Comparison of ENCODE assay signal across 1 cellular context in genomic region chr21:44817506-44817880, GRCh38.
A peak's percentile ranks its signal among the peaks of the same experiment; 100 is the strongest.
TF ChIP-seq lines count a peak whose summit lies in the region.

No MANE protein-coding gene starts in this region.

TF ChIP-seq in K562, 482 proteins besides CTCF, POLR2A, EP300 and RAD21 (continued from another document and continues in another):
- TF ChIP-seq, protein P1, sequence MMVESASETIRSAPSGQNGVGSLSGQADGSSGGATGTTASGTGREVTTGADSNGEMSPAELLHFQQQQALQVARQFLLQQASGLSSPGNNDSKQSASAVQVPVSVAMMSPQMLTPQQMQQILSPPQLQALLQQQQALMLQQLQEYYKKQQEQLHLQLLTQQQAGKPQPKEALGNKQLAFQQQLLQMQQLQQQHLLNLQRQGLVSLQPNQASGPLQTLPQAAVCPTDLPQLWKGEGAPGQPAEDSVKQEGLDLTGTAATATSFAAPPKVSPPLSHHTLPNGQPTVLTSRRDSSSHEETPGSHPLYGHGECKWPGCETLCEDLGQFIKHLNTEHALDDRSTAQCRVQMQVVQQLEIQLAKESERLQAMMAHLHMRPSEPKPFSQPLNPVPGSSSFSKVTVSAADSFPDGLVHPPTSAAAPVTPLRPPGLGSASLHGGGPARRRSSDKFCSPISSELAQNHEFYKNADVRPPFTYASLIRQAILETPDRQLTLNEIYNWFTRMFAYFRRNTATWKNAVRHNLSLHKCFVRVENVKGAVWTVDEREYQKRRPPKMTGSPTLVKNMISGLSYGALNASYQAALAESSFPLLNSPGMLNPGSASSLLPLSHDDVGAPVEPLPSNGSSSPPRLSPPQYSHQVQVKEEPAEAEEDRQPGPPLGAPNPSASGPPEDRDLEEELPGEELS (CRISPR knock-in tag; IDR thresholded peaks at IDR 0.05; ENCODE audit: borderline replicate concordance): no peak
- TF ChIP-seq MTA2 (IDR thresholded peaks at IDR 0.05; ENCODE audit: low read depth) (no peak), ZNF239 (CRISPR knock-in tag; IDR thresholded peaks at IDR 0.05) (no peak), SREBF1 (IDR thresholded peaks at IDR 0.05; ENCODE audit: borderline replicate concordance, low read depth, low read length) (no peak), RUNX1 (IDR thresholded peaks at IDR 0.05; ENCODE audit: low read depth) (no peak), MNT (conservative IDR thresholded peaks at IDR 0.05) (peak in 1 of 2 experiments; percentile 72; a peak in 2 of 4 replicates), TFAP4 (CRISPR knock-in tag; IDR thresholded peaks at IDR 0.05; ENCODE audit: borderline replicate concordance) (peak; percentile 96), PCBP1 (IDR thresholded peaks at IDR 0.05; ENCODE audit: low read depth, low read length, poor library complexity, severe bottlenecking) (peak; percentile 38), ZNF764 (CRISPR knock-in tag; IDR thresholded peaks at IDR 0.05; ENCODE audit: low read depth) (no peak), PHB (CRISPR knock-in tag; IDR thresholded peaks at IDR 0.05) (no peak), BCL6 (CRISPR knock-in tag; IDR thresholded peaks at IDR 0.05) (no peak), NFXL1 (CRISPR knock-in tag; IDR thresholded peaks at IDR 0.05) (no peak), SP2 (IDR thresholded peaks at IDR 0.05; ENCODE audit: extremely low read depth, low read depth, low read length, poor library complexity, severe bottlenecking) (no peak), IRF2 (CRISPR knock-in tag; IDR thresholded peaks at IDR 0.05) (no peak), RB1 (IDR thresholded peaks at IDR 0.05; ENCODE audit: low read depth) (peak; percentile 38), WHSC1 (IDR thresholded peaks at IDR 0.05; ENCODE audit: low read length) (no peak), ZNF57 (CRISPR knock-in tag; IDR thresholded peaks at IDR 0.05) (no peak), ETV5 (CRISPR knock-in tag; IDR thresholded peaks at IDR 0.05; ENCODE audit: low read depth) (no peak), ZNF77 (CRISPR knock-in tag; IDR thresholded peaks at IDR 0.05) (no peak), HNRNPLL (IDR thresholded peaks at IDR 0.05; ENCODE audit: low read depth, low read length, poor library complexity, severe bottlenecking) (peak; percentile 7), JUN (IDR thresholded peaks at IDR 0.05; ENCODE audit: borderline replicate concordance, low read depth, low read length) (0 out of 2 replicates have a peak, but pooled peaks have one; percentile 8), JUN (CRISPR knock-in tag; IDR thresholded peaks at IDR 0.05; ENCODE audit: borderline replicate concordance) (no peak), ZNF586 (CRISPR knock-in tag; conservative IDR thresholded peaks at IDR 0.05) (no peak), TSC22D4 (tag; IDR thresholded peaks at IDR 0.05) (no peak), RFX1 (IDR thresholded peaks at IDR 0.05) (no peak), ZKSCAN1 (IDR thresholded peaks at IDR 0.05; ENCODE audit: low read depth, low read length) (no peak), BHLHE40 (IDR thresholded peaks at IDR 0.05; ENCODE audit: low read length) (no peak), ZBTB9 (CRISPR knock-in tag; IDR thresholded peaks at IDR 0.05) (no peak), CBX1 (IDR thresholded peaks at IDR 0.05; ENCODE audit: low read depth) (0 out of 2 replicates have a peak, but pooled peaks have one; percentile 16), ZBED1 (IDR thresholded peaks at IDR 0.05) (no peak), NR2C2 (CRISPR knock-in tag; IDR thresholded peaks at IDR 0.05) (no peak), NR2C2 (tag; IDR thresholded peaks at IDR 0.05) (no peak), ETV6 (IDR thresholded peaks at IDR 0.05; ENCODE audit: borderline replicate concordance in 1 of 2, low read depth in 2 of 2, low read length in 1 of 2) (0 out of 4 replicates have a peak, but pooled peaks of 1 of the 2 experiments have one; percentile 5), ETV6 (CRISPR knock-in tag; IDR thresholded peaks at IDR 0.05; ENCODE audit: borderline replicate concordance) (no peak), MXD1 (CRISPR knock-in tag; IDR thresholded peaks at IDR 0.05; ENCODE audit: borderline replicate concordance, poor library complexity, severe bottlenecking) (no peak), ATF2 (CRISPR knock-in tag; IDR thresholded peaks at IDR 0.05) (no peak), NONO (IDR thresholded peaks at IDR 0.05; ENCODE audit: low read depth in 2 of 2, low read length in 1 of 2) (peak; percentile 12 to 58; a peak in 1 of 4 replicates), PTTG1 (tag; IDR thresholded peaks at IDR 0.05; ENCODE audit: low read depth) (no peak), NFATC3 (IDR thresholded peaks at IDR 0.05) (no peak), ZNF584 (CRISPR knock-in tag; IDR thresholded peaks at IDR 0.05; ENCODE audit: low read depth) (no peak), SUPT5H (IDR thresholded peaks at IDR 0.05) (no peak; the same call in 1 of the 2 replicates), OTX1 (CRISPR knock-in tag; IDR thresholded peaks at IDR 0.05) (no peak), HDGF (IDR thresholded peaks at IDR 0.05) (no peak), RREB1 (CRISPR knock-in tag; IDR thresholded peaks at IDR 0.05) (no peak), HDAC2 (IDR thresholded peaks at IDR 0.05) (0 out of 2 replicates have a peak, but pooled peaks have one; percentile 42), TARDBP (IDR thresholded peaks at IDR 0.05) (no peak), ELF4 (CRISPR knock-in tag; IDR thresholded peaks at IDR 0.05) (no peak), ZNF707 (CRISPR knock-in tag; conservative IDR thresholded peaks at IDR 0.05) (no peak), FOXM1 (IDR thresholded peaks at IDR 0.05; ENCODE audit: low read depth) (no peak), FOXM1 (CRISPR knock-in tag; IDR thresholded peaks at IDR 0.05; ENCODE audit: low read depth) (no peak), SMAD1 (IDR thresholded peaks at IDR 0.05; ENCODE audit: low read depth, low read length, partially characterized antibody) (no peak), KDM5B (IDR thresholded peaks at IDR 0.05; ENCODE audit: insufficient replicate concordance, low read depth, low read length) (peak; percentile 14), ZNF778 (CRISPR knock-in tag; IDR thresholded peaks at IDR 0.05) (no peak), PTRF (tag; IDR thresholded peaks at IDR 0.05) (no peak), ZNF830 (CRISPR knock-in tag; IDR thresholded peaks at IDR 0.05) (0 out of 2 replicates have a peak, but pooled peaks have one; percentile 38)
- TF ChIP-seq, protein P2, sequence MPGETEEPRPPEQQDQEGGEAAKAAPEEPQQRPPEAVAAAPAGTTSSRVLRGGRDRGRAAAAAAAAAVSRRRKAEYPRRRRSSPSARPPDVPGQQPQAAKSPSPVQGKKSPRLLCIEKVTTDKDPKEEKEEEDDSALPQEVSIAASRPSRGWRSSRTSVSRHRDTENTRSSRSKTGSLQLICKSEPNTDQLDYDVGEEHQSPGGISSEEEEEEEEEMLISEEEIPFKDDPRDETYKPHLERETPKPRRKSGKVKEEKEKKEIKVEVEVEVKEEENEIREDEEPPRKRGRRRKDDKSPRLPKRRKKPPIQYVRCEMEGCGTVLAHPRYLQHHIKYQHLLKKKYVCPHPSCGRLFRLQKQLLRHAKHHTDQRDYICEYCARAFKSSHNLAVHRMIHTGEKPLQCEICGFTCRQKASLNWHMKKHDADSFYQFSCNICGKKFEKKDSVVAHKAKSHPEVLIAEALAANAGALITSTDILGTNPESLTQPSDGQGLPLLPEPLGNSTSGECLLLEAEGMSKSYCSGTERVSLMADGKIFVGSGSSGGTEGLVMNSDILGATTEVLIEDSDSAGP (CRISPR knock-in tag; IDR thresholded peaks at IDR 0.05): no peak
